In genomic region chr19:16679811-16680210, GRCh38 we compare ENCODE assay signal across 29 cellular contexts. TPM values are rescaled to one million over a fixed set of nuclear protein-coding genes. Genes with fewer than 3 reads are reported as not detected.
DNase-seq lines count a peak whose midpoint lies in the region.
"Had no signal": no experiment of that assay in that cellular context is flagged by ENCODE, and none has a peak within 500 bp of the region (broad histone marks: within the 10 kb centered on the region; RNA-seq: fewer than 3 reads in every experiment).

No MANE protein-coding gene starts in this region.

- no peak overlapping the region for H4K91ac ChIP-seq in neuronal stem cell (ENCODE audit: low read depth, low read length, poor library complexity)

- no peak overlapping the region for H3K4me2 ChIP-seq in neuronal stem cell (ENCODE audit: insufficient read depth, low read length, poor library complexity, severe bottlenecking)
- H3K4me2 ChIP-seq: A549; BLaER1; BLaER1 treated with 17β-estradiol and CSF1 and Interleukin-3, amounts not matched to agents 10 nM and 100 nM had no signal

- H3K14ac ChIP-seq in neuronal stem cell (ENCODE audit: low read length): no peak overlapping the region

- H2BK12ac ChIP-seq in neuronal stem cell (ENCODE audit: low read length): peak overlapping the region; percentile 7

- H3K18ac ChIP-seq in neuronal stem cell (ENCODE audit: low read length): no peak overlapping the region

- H2AK5ac ChIP-seq in neuronal stem cell (ENCODE audit: low read depth, low read length): no peak overlapping the region

- H2AFZ ChIP-seq in neuronal stem cell (ENCODE audit: low read length): no peak overlapping the region

- H3K9ac ChIP-seq in neuronal stem cell (ENCODE audit: low read depth, low read length, poor library complexity): no peak overlapping the region
- H3K9ac ChIP-seq: BLaER1; BLaER1 treated with 17β-estradiol and CSF1 and Interleukin-3, amounts not matched to agents 10 nM and 100 nM had no signal

- no peak overlapping the region for H2BK120ac ChIP-seq in neuronal stem cell (ENCODE audit: low read depth, low read length)

- no peak overlapping the region for H3K27ac ChIP-seq in neuronal stem cell (replicated peaks; ENCODE audit: low read length)
- H3K27ac ChIP-seq: 22Rv1; A549; BLaER1; BLaER1 treated with 17β-estradiol and CSF1 and Interleukin-3, amounts not matched to agents 10 nM and 100 nM; C4-2B had no signal

- peak overlapping the region; percentile 25 for H3K23ac ChIP-seq in neuronal stem cell (ENCODE audit: low read depth, low read length, poor library complexity)

- H2BK15ac ChIP-seq in neuronal stem cell (ENCODE audit: low read length): no peak overlapping the region

- H3K4me1 ChIP-seq in neuronal stem cell (ENCODE audit: control insufficient read depth in 2 of 2, insufficient read depth in 1 of 2, low read depth in 1 of 2, low read length in 2 of 2): no peaks in the 10 kb centered on the region
- H3K4me1 ChIP-seq: BE2C had no signal

- no peak for DNase-seq in neuronal stem cell (ENCODE audit: low spot score)
- no peak for DNase-seq in NCI-H524 treated with DMSO at 0.1 percent for 48 hours (lab: John Stamatoyannopoulos, UW)
- DNase-seq: 8988T; ACHN; AML-193; BE2C; C1 segment of cervical spinal cord; Caco-2; Calu3; CD4-positive, alpha-beta memory T cell; CD4-positive, alpha-beta T cell; CD4-positive, CD25-positive, alpha-beta regulatory T cell; CD8-positive, alpha-beta memory T cell; CD8-positive, alpha-beta T cell; COR-L47; DMS 273 treated with DMSO at 0.1 percent for 48 hours; DMS153; DMS53; DMS79; DMS79 treated with DMSO at 0.1 percent for 48 hours; DND-41; EL had no signal

- peaks cover 2 to 9% of the 10 kb centered on the region in 2 donors for H3K9me3 ChIP-seq in neuronal stem cell (replicated peaks in 1 of 2; ENCODE audit: control insufficient read depth in 2 of 2, insufficient read depth in 1 of 2, low read depth in 1 of 2, low read length in 2 of 2)
- H3K9me3 ChIP-seq: A549, Caco-2 had no signal

- H3K4ac ChIP-seq in neuronal stem cell (ENCODE audit: low read length): peak overlapping the region; percentile 10

- WGBS in neuronal stem cell (ENCODE audit: extremely low coverage in 2 of 2, insufficient read length in 2 of 2, insufficient replicate concordance in 1 of 2), 2 donors: no CpG with 5 or more reads among the region's 11 CpGs

- H3K27me3 ChIP-seq in neuronal stem cell (ENCODE audit: control insufficient read depth in 3 of 3, insufficient read depth in 3 of 3, low read depth in 1 of 3, low read length in 3 of 3): no peaks in the 10 kb centered on the region
- H3K27me3 ChIP-seq: BE2C; BLaER1; BLaER1 treated with 17β-estradiol and CSF1 and Interleukin-3, amounts not matched to agents 10 nM and 100 nM had no signal

- no peaks in the 10 kb centered on the region for H3K79me1 ChIP-seq in neuronal stem cell (ENCODE audit: low read depth, low read length)

- H3K4me3 ChIP-seq in neuronal stem cell (ENCODE audit: low read length in 2 of 2): peak overlapping the region in 1 of 2 donors; percentile 3
- H3K4me3 ChIP-seq: A549; BLaER1; BLaER1 treated with 17β-estradiol and CSF1 and Interleukin-3, amounts not matched to agents 10 nM and 100 nM had no signal

- H3K36me3 ChIP-seq in neuronal stem cell (replicated peaks in 1 of 2; ENCODE audit: control insufficient read depth in 2 of 2, insufficient read depth in 2 of 2, low read length in 2 of 2): peaks cover 0 to 18% of the 10 kb centered on the region in 2 donors

- H4K8ac ChIP-seq in neuronal stem cell (ENCODE audit: low read depth, low read length): no peak overlapping the region

- H2BK5ac ChIP-seq in neuronal stem cell (ENCODE audit: low read length): no peak overlapping the region

RNA-seq across cellular contexts. Expression of gene TMEM38A, which starts 18.9 kb away (rescaled TPM):
- polyA plus RNA-seq in neuronal stem cell (2013, experiment 1 of 2): 1.0 TPM
- polyA plus RNA-seq in neuronal stem cell (2013, experiment 2 of 2): 1.1 TPM
- polyA plus RNA-seq: CD8-positive, alpha-beta memory T cell had no signal

RNA-seq across cellular contexts. Expression of gene SMIM7, which starts 19.9 kb away (rescaled TPM):
- polyA plus RNA-seq in neuronal stem cell (2013, experiment 1 of 2): 72.1 TPM
- 73.2 TPM for polyA plus RNA-seq in neuronal stem cell (2013, experiment 2 of 2)

RNA-seq across cellular contexts. Expression of gene NWD1, which starts 39.8 kb away (rescaled TPM):
- 0.01 TPM for polyA plus RNA-seq in neuronal stem cell (2013, experiment 1 of 2)
- 0.01 TPM for polyA plus RNA-seq in neuronal stem cell (2013, experiment 2 of 2)
- polyA plus RNA-seq: A549; AG04450; BJ; CD4-positive, alpha-beta memory T cell; CD4-positive, CD25-positive, alpha-beta regulatory T cell; CD8-positive, alpha-beta memory T cell had no signal

RNA-seq across cellular contexts. Expression of gene MED26, which starts 51.8 kb away (rescaled TPM):
- 4.4 TPM for polyA plus RNA-seq in neuronal stem cell (2013, experiment 1 of 2)
- 4.7 TPM for polyA plus RNA-seq in neuronal stem cell (2013, experiment 2 of 2)
